Comparison of ENCODE assay signal across 25 cellular contexts in genomic region chr6:24396764-24397163, GRCh38. TPM values are rescaled to one million over a fixed set of nuclear protein-coding genes. Genes with fewer than 3 reads are reported as not detected.
"Had no signal": no experiment of that assay in that cellular context is flagged by ENCODE, and none has a peak within 500 bp of the region (broad histone marks: within the 10 kb centered on the region; RNA-seq: fewer than 3 reads in every experiment).

No MANE protein-coding gene starts in this region.

- FAIRE-seq: frontal cortex, islet of Langerhans had no signal

- H3K4me3 ChIP-seq: coronary artery, heart right ventricle, psoas muscle, spleen, testis, tibial nerve, upper lobe of right lung had no signal

- H3K4me1 ChIP-seq: heart right ventricle, spleen, testis, upper lobe of right lung had no signal

- H3K4me3 Mint-ChIP-seq: naive thymus-derived CD4-positive, alpha-beta T cell; nephron progenitor cell; stimulated activated memory B cell treated with anti-CD40 and anti-IgM and Interleukin-4, amounts not matched to agents 10 μg/mL and 1 μg/mL and 100 μg/mL, for 72 hours; stimulated activated naive CD8-positive, alpha-beta T cell treated with anti-CD3 and anti-CD28 coated beads, Interleukin-15, Interleukin-2, amounts not matched to agents 100 ng/mL and 50 ng/mL, for 24 hours had no signal

- H3K9me3 ChIP-seq: testis, tibial nerve, upper lobe of right lung had no signal

- H3K36me3 Mint-ChIP-seq: stimulated activated memory B cell treated with anti-CD40 and anti-IgM and Interleukin-4, amounts not matched to agents 10 μg/mL and 1 μg/mL and 100 μg/mL, for 72 hours had no signal

- H3K27ac ChIP-seq: coronary artery, heart right ventricle, psoas muscle, spleen, testis, tibial nerve, upper lobe of right lung had no signal

- DNase-seq: effector CD4-positive, alpha-beta T cell; heart right ventricle; hypothalamus; kidney glomerular epithelial cell; naive thymus-derived CD4-positive, alpha-beta T cell; nephron progenitor cell; psoas muscle; retina; spleen; stimulated activated CD4-positive, alpha-beta T cell treated with anti-CD3 and anti-CD28 coated beads, Interleukin-15, amount 100 ng/mL, for 24 hours; stimulated activated CD4-positive, alpha-beta T cell treated with anti-CD3 and anti-CD28 coated beads, Interleukin-1b, Interleukin-23, amount 100 ng/mL, for 48 hours; stimulated activated CD4-positive, alpha-beta T cell treated with anti-CD3 and anti-CD28 coated beads, Interleukin-4, amount 100 ng/mL, for 24 hours; testis; upper lobe of right lung had no signal

- H3K27me3 ChIP-seq: testis, tibial nerve had no signal

- H3K36me3 ChIP-seq: heart right ventricle, spleen, tibial nerve, upper lobe of right lung had no signal

- H3K27ac Mint-ChIP-seq: nephron progenitor cell; stimulated activated memory B cell treated with anti-CD40 and anti-IgM and Interleukin-4, amounts not matched to agents 10 μg/mL and 1 μg/mL and 100 μg/mL, for 72 hours; stimulated activated naive CD8-positive, alpha-beta T cell treated with anti-CD3 and anti-CD28 coated beads, Interleukin-15, Interleukin-2, amounts not matched to agents 100 ng/mL and 50 ng/mL, for 24 hours had no signal

- ATAC-seq: heart right ventricle; naive thymus-derived CD4-positive, alpha-beta T cell; psoas muscle; sciatic nerve; stimulated activated memory B cell treated with anti-CD40 and anti-IgM and Interleukin-4, amounts not matched to agents 10 μg/mL and 1 μg/mL and 100 μg/mL, for 72 hours; upper lobe of right lung had no signal

RNA-seq across cellular contexts. Expression of gene DCDC2, which starts 38.9 kb away (rescaled TPM):
- total RNA-seq: dermis microvascular lymphatic vessel endothelial cell, lung microvascular endothelial cell, mesenteric fat pad, sciatic nerve, skeletal muscle tissue, spleen, tibial nerve had no signal
- polyA plus RNA-seq: heart right ventricle; naive thymus-derived CD4-positive, alpha-beta T cell had no signal
